In genomic region chr2:241111443-241111810, GRCh38 we compare ENCODE assay signal across 11 cellular contexts. TPM values are rescaled to one million over a fixed set of nuclear protein-coding genes. Genes with fewer than 3 reads are reported as not detected.
DNase-seq lines count a peak whose midpoint lies in the region; ATAC-seq, FAIRE-seq and TF ChIP-seq lines count a peak whose summit lies in the region.
"Had no signal": no experiment of that assay in that cellular context is flagged by ENCODE, and none has a peak within 500 bp of the region (broad histone marks: within the 10 kb centered on the region; RNA-seq: fewer than 3 reads in every experiment).

No MANE protein-coding gene starts in this region.

- H3K36me3 ChIP-seq in CD4-positive, CD25-positive, alpha-beta regulatory T cell (ENCODE audit: control insufficient read depth, insufficient read depth, low read length), result peaks cover 26% of the 10 kb centered on the region
- H3K36me3 ChIP-seq in astrocyte (ENCODE audit: insufficient read depth, low read length), result no peaks in the 10 kb centered on the region
- peaks cover 0 to 15% (median 0%) of the 10 kb centered on the region in 3 donors for H3K36me3 ChIP-seq in tibial nerve
- H3K36me3 ChIP-seq: thyroid gland had no signal

- H3K4me1 ChIP-seq in CD4-positive, CD25-positive, alpha-beta regulatory T cell (ENCODE audit: control insufficient read depth, insufficient read depth, low read length, poor library complexity, severe bottlenecking), result peaks cover 55% of the 10 kb centered on the region
- no peaks in the 10 kb centered on the region for H3K4me1 ChIP-seq in astrocyte (ENCODE audit: insufficient read depth, low read length)
- no peaks in the 10 kb centered on the region for H3K4me1 ChIP-seq in tibial nerve
- H3K4me1 ChIP-seq: BE2C, thyroid gland had no signal

- 78 to 79% methylated on average over 10 of the region's 10 CpGs for WGBS in tibial nerve, 2 donors

- H3K9me3 Mint-ChIP-seq in CD4-positive, CD25-positive, alpha-beta regulatory T cell, result peaks cover 0 to 6% (median 0%) of the 10 kb centered on the region in 7 donors
- H3K9me3 Mint-ChIP-seq in astrocyte (ENCODE audit: unreplicated experiment), result no peaks in the 10 kb centered on the region

- H3K27me3 Mint-ChIP-seq in CD4-positive, CD25-positive, alpha-beta regulatory T cell, result no peaks in the 10 kb centered on the region
- peaks cover 3% of the 10 kb centered on the region for H3K27me3 Mint-ChIP-seq in astrocyte (ENCODE audit: low read depth, unreplicated experiment)

- no peaks in the 10 kb centered on the region for H4K20me1 ChIP-seq in astrocyte (ENCODE audit: insufficient read depth, low read length)

- peaks cover 46% of the 10 kb centered on the region for H3K36me3 Mint-ChIP-seq in CD4-positive, CD25-positive, alpha-beta regulatory T cell
- H3K36me3 Mint-ChIP-seq in astrocyte (ENCODE audit: low read depth, unreplicated experiment), result peaks cover 2% of the 10 kb centered on the region

- no peaks in the 10 kb centered on the region for H3K27me3 ChIP-seq in CD4-positive, CD25-positive, alpha-beta regulatory T cell (ENCODE audit: control insufficient read depth, insufficient read depth, low read length)
- no peaks in the 10 kb centered on the region for H3K27me3 ChIP-seq in astrocyte (ENCODE audit: insufficient read depth, low read length)
- H3K27me3 ChIP-seq in tibial nerve, result no peaks in the 10 kb centered on the region
- H3K27me3 ChIP-seq: BE2C, thyroid gland had no signal

- no peak for TF ChIP-seq POLR2A in tibial nerve (IDR thresholded peaks at IDR 0.05)

- H3K27ac Mint-ChIP-seq in CD4-positive, CD25-positive, alpha-beta regulatory T cell, result peak overlapping the region; percentile 52 to 98 (median 92)
- H3K27ac Mint-ChIP-seq in astrocyte (ENCODE audit: unreplicated experiment), result peak overlapping the region; percentile 44

- H3K79me2 ChIP-seq in astrocyte (ENCODE audit: insufficient read depth, low read length), result no peaks in the 10 kb centered on the region

- H3K9me3 ChIP-seq in CD4-positive, CD25-positive, alpha-beta regulatory T cell (ENCODE audit: control insufficient read depth in 2 of 2, low read length in 2 of 2), result no peaks in the 10 kb centered on the region
- no peaks in the 10 kb centered on the region for H3K9me3 ChIP-seq in astrocyte (ENCODE audit: insufficient read depth, low read depth, low read length)
- H3K9me3 ChIP-seq in tibial nerve, result no peaks in the 10 kb centered on the region
- H3K9me3 ChIP-seq: BE2C, thyroid gland had no signal

- no peak for TF ChIP-seq CTCF in astrocyte (IDR thresholded peaks at IDR 0.05; ENCODE audit: insufficient read depth, low read depth, low read length)
- no peak for TF ChIP-seq CTCF in tibial nerve (IDR thresholded peaks at IDR 0.05)

- peaks cover 16 to 68% (median 35%) of the 10 kb centered on the region in 4 donors for H3K4me1 Mint-ChIP-seq in CD4-positive, CD25-positive, alpha-beta regulatory T cell
- no peaks in the 10 kb centered on the region for H3K4me1 Mint-ChIP-seq in astrocyte (ENCODE audit: low read depth, unreplicated experiment)

- peak overlapping the region; percentile 81 for H3K27ac ChIP-seq in CD4-positive, CD25-positive, alpha-beta regulatory T cell (ENCODE audit: insufficient read depth, low read length, poor library complexity, severe bottlenecking)
- H3K27ac ChIP-seq in astrocyte (ENCODE audit: low read depth, low read length) (no peak overlapping the region), tibial nerve (peak overlapping the region in 1 of 4 donors; percentile 57)
- H3K27ac ChIP-seq: thyroid gland had no signal

- H2AFZ ChIP-seq in astrocyte (ENCODE audit: low read depth, low read length), result no peak overlapping the region

- TF ChIP-seq EP300 in tibial nerve (IDR thresholded peaks at IDR 0.05), result no peak

- H3K4me2 ChIP-seq in astrocyte (ENCODE audit: low read length), result no peak overlapping the region

- peak in 1 of 3 donors; percentile 42 for DNase-seq in CD4-positive, CD25-positive, alpha-beta regulatory T cell
- DNase-seq in astrocyte (ENCODE audit: low read depth) (no peak), tibial nerve (ENCODE audit: low spot score in 2 of 2) (no peak), ureter (ENCODE audit: low spot score) (no peak), CD1c-positive myeloid dendritic cell (ENCODE audit: extremely low spot score) (no peak)
- DNase-seq: activated gamma-delta T cell treated with Interleukin-2 at 50 U/mL for 16 hours, BE2C, thyroid gland had no signal

- no peak for FAIRE-seq in astrocyte (lab: Jason Lieb, UNC)

- peak overlapping the region; percentile 66 for H3K4me3 ChIP-seq in CD4-positive, CD25-positive, alpha-beta regulatory T cell (ENCODE audit: low read depth, low read length)
- H3K4me3 ChIP-seq in astrocyte (ENCODE audit: insufficient read depth, low read depth, low read length), result no peak overlapping the region
- H3K4me3 ChIP-seq in tibial nerve, result no peak overlapping the region
- H3K4me3 ChIP-seq: thyroid gland had no signal

- peak in 1 of 2 donors; percentile 39 for ATAC-seq in CD4-positive, CD25-positive, alpha-beta regulatory T cell (ENCODE audit: low read depth in 2 of 2)
- ATAC-seq in GM19023 (IDR thresholded peaks at IDR 0.05; ENCODE audit: unreplicated experiment), result peak; percentile 46
- peak; percentile 35 for ATAC-seq in HG03342 (IDR thresholded peaks at IDR 0.05; ENCODE audit: unreplicated experiment)
- no peak for ATAC-seq in HG03378 (IDR thresholded peaks at IDR 0.05; ENCODE audit: unreplicated experiment)

- peak overlapping the region; percentile 88 to 92 (median 90) for H3K4me3 Mint-ChIP-seq in CD4-positive, CD25-positive, alpha-beta regulatory T cell
- no peak overlapping the region for H3K4me3 Mint-ChIP-seq in astrocyte (ENCODE audit: unreplicated experiment)

- H3K9ac ChIP-seq in astrocyte (ENCODE audit: low read length), result no peak overlapping the region

RNA-seq across cellular contexts. Expression of gene MTERF4, which starts 9.3 kb away (rescaled TPM):
- 105 TPM for total RNA-seq in CD4-positive, CD25-positive, alpha-beta regulatory T cell
- 10 to 100 TPM; 50.0 to 75.7 (median 62.2) TPM for polyA plus RNA-seq in CD4-positive, CD25-positive, alpha-beta regulatory T cell
- total RNA-seq in astrocyte, result 23.6 and 26.3 TPM in 2 replicates
- 10 to 100 TPM; 28.9 to 60.5 (median 38.9) TPM for total RNA-seq in tibial nerve
- 37.6 TPM for total RNA-seq in ureter

RNA-seq across cellular contexts. Expression of gene PASK, which starts 37.8 kb away (rescaled TPM):
- 160 TPM for total RNA-seq in CD4-positive, CD25-positive, alpha-beta regulatory T cell
- polyA plus RNA-seq in CD4-positive, CD25-positive, alpha-beta regulatory T cell, result 10 to 100 TPM; 15.9 to 38.3 (median 21.7) TPM
- total RNA-seq in astrocyte, result 4.2 and 8.0 TPM in 2 replicates
- total RNA-seq in tibial nerve, result 1 to 10 TPM; 4.1 to 8.1 (median 5.9) TPM
- total RNA-seq in ureter, result 17.4 TPM

RNA-seq across cellular contexts. Expression of gene PPP1R7, which starts 38.8 kb away (rescaled TPM):
- 68.0 TPM for total RNA-seq in CD4-positive, CD25-positive, alpha-beta regulatory T cell
- 100 to 1,000 TPM in 3 of 4 donors, 10 to 100 TPM in 1; 90.5 to 150 (median 108) TPM for polyA plus RNA-seq in CD4-positive, CD25-positive, alpha-beta regulatory T cell
- total RNA-seq in astrocyte (51.4 and 53.4 TPM in 2 replicates), tibial nerve (10 to 100 TPM; 29.5 to 53.8 (median 38.1) TPM), ureter (73.4 TPM)
